ENCODE assay signal across 13 cellular contexts in genomic region chr4:87019243-87019817, GRCh38.
DNase-seq lines count a peak whose midpoint lies in the region; ATAC-seq, FAIRE-seq and TF ChIP-seq lines count a peak whose summit lies in the region.
"Had no signal": no experiment of that assay in that cellular context is flagged by ENCODE, and none has a peak within 500 bp of the region (broad histone marks: within the 10 kb centered on the region; RNA-seq: fewer than 3 reads in every experiment).

No MANE protein-coding gene starts in this region.

- H3K27me3 Mint-ChIP-seq in CD4-positive, CD25-positive, alpha-beta regulatory T cell = no peaks in the 10 kb centered on the region
- H3K27me3 Mint-ChIP-seq in astrocyte (ENCODE audit: low read depth, unreplicated experiment) = no peaks in the 10 kb centered on the region

- DNase-seq in CD4-positive, CD25-positive, alpha-beta regulatory T cell = no peak
- no peak for DNase-seq in astrocyte (ENCODE audit: low read depth)
- no peak for DNase-seq in ACHN
- no peak for DNase-seq in NCI-H187 (lab: John Stamatoyannopoulos, UW)
- DNase-seq in middle frontal gyrus (ENCODE audit: extremely low spot score, low spot score) = no peak
- no peak for DNase-seq in amygdala (lab: John Stamatoyannopoulos, UW)
- DNase-seq: activated CD8-positive, alpha-beta memory T cell treated with anti-CD3 and anti-CD28 coated beads, Interleukin-2, amount 50 U/mL, for 4 hours; Karpas-422; NCI-H2081 treated with DMSO at 0.1 percent for 48 hours; PC-9 had no signal

- peaks cover 44 to 87% (median 70%) of the 10 kb centered on the region in 4 donors for H3K4me1 Mint-ChIP-seq in CD4-positive, CD25-positive, alpha-beta regulatory T cell
- H3K4me1 Mint-ChIP-seq in astrocyte (ENCODE audit: low read depth, unreplicated experiment) = peaks cover 59% of the 10 kb centered on the region

- H3K27me3 ChIP-seq in CD4-positive, CD25-positive, alpha-beta regulatory T cell (ENCODE audit: control insufficient read depth, insufficient read depth, low read length) = no peaks in the 10 kb centered on the region
- H3K27me3 ChIP-seq in astrocyte (ENCODE audit: insufficient read depth, low read length) = no peaks in the 10 kb centered on the region
- no peaks in the 10 kb centered on the region for H3K27me3 ChIP-seq in neutrophil

- H3K9me3 Mint-ChIP-seq in CD4-positive, CD25-positive, alpha-beta regulatory T cell = no peaks in the 10 kb centered on the region
- no peaks in the 10 kb centered on the region for H3K9me3 Mint-ChIP-seq in astrocyte (ENCODE audit: unreplicated experiment)

- peaks cover 28% of the 10 kb centered on the region for H4K20me1 ChIP-seq in astrocyte (ENCODE audit: insufficient read depth, low read length)

- H3K36me3 Mint-ChIP-seq in CD4-positive, CD25-positive, alpha-beta regulatory T cell = peaks cover 8% of the 10 kb centered on the region
- H3K36me3 Mint-ChIP-seq in astrocyte (ENCODE audit: low read depth, unreplicated experiment) = peaks cover 2% of the 10 kb centered on the region

- peaks cover 81% of the 10 kb centered on the region for H3K79me2 ChIP-seq in astrocyte (ENCODE audit: insufficient read depth, low read length)

- H3K27ac ChIP-seq in CD4-positive, CD25-positive, alpha-beta regulatory T cell (ENCODE audit: insufficient read depth, low read length, poor library complexity, severe bottlenecking) = no peak overlapping the region
- H3K27ac ChIP-seq in astrocyte (ENCODE audit: low read depth, low read length) (no peak overlapping the region), neutrophil (peak overlapping the region; percentile 62)
- H3K27ac ChIP-seq: PC-9 had no signal

- in situ Hi-C loops in ACHN (cut with HindIII; ENCODE audit: low pct_ligation_motif_present, low pct_unique_long_range_greater_than_20kb, low sequenced_read_pairs) = no loop called here

- no peak overlapping the region for H2AFZ ChIP-seq in astrocyte (ENCODE audit: low read depth, low read length)
- H2AFZ ChIP-seq: PC-9 had no signal

- H3K4me3 Mint-ChIP-seq in CD4-positive, CD25-positive, alpha-beta regulatory T cell = peak overlapping the region in 3 of 4 donors; percentile 4 to 36 (median 35)
- H3K4me3 Mint-ChIP-seq in astrocyte (ENCODE audit: unreplicated experiment) = no peak overlapping the region

- H3K27ac Mint-ChIP-seq in CD4-positive, CD25-positive, alpha-beta regulatory T cell = peak overlapping the region; percentile 20 to 77 (median 24)
- peak overlapping the region; percentile 44 for H3K27ac Mint-ChIP-seq in astrocyte (ENCODE audit: unreplicated experiment)

- no peak overlapping the region for H3K4me3 ChIP-seq in CD4-positive, CD25-positive, alpha-beta regulatory T cell (ENCODE audit: low read depth, low read length)
- H3K4me3 ChIP-seq in astrocyte (ENCODE audit: insufficient read depth, low read depth, low read length) (no peak overlapping the region), neutrophil (ENCODE audit: low read depth in 1 of 2, low read length in 1 of 2) (no peak overlapping the region)
- H3K4me3 ChIP-seq: PC-9 had no signal

- H3K9ac ChIP-seq in astrocyte (ENCODE audit: low read length) = no peak overlapping the region

- H3K9me3 ChIP-seq in CD4-positive, CD25-positive, alpha-beta regulatory T cell (ENCODE audit: control insufficient read depth in 2 of 2, low read length in 2 of 2) = no peaks in the 10 kb centered on the region
- no peaks in the 10 kb centered on the region for H3K9me3 ChIP-seq in astrocyte (ENCODE audit: insufficient read depth, low read depth, low read length)
- no peaks in the 10 kb centered on the region for H3K9me3 ChIP-seq in neutrophil

- H3K4me1 ChIP-seq in CD4-positive, CD25-positive, alpha-beta regulatory T cell (ENCODE audit: control insufficient read depth, insufficient read depth, low read length, poor library complexity, severe bottlenecking) = peaks cover 6% of the 10 kb centered on the region
- peaks cover 6% of the 10 kb centered on the region for H3K4me1 ChIP-seq in astrocyte (ENCODE audit: insufficient read depth, low read length)
- H3K4me1 ChIP-seq in neutrophil (ENCODE audit: control insufficient read depth in 1 of 2, insufficient read depth in 1 of 2, low read depth in 1 of 2, low read length in 1 of 2) = peaks cover 58 to 64% of the 10 kb centered on the region in 2 experiments

- H3K36me3 ChIP-seq in CD4-positive, CD25-positive, alpha-beta regulatory T cell (ENCODE audit: control insufficient read depth, insufficient read depth, low read length) = no peaks in the 10 kb centered on the region
- H3K36me3 ChIP-seq in astrocyte (ENCODE audit: insufficient read depth, low read length) (no peaks in the 10 kb centered on the region), neutrophil (no peaks in the 10 kb centered on the region)

- FAIRE-seq in astrocyte (lab: Jason Lieb, UNC) = no peak
- FAIRE-seq: D721Med had no signal

- ATAC-seq in CD4-positive, CD25-positive, alpha-beta regulatory T cell (ENCODE audit: low read depth in 2 of 2) = no peak
- peak; percentile 18 for ATAC-seq in GM18511 (IDR thresholded peaks at IDR 0.05; ENCODE audit: unreplicated experiment)

- TF ChIP-seq CTCF in astrocyte (IDR thresholded peaks at IDR 0.05; ENCODE audit: insufficient read depth, low read depth, low read length) = no peak
- no peak for TF ChIP-seq CTCF in neutrophil (IDR thresholded peaks at IDR 0.05)

- no peak overlapping the region for H3K4me2 ChIP-seq in astrocyte (ENCODE audit: low read length)
- H3K4me2 ChIP-seq: PC-9 had no signal
